ENCODE assay signal across 30 cellular contexts in the genomic region with DNA sequence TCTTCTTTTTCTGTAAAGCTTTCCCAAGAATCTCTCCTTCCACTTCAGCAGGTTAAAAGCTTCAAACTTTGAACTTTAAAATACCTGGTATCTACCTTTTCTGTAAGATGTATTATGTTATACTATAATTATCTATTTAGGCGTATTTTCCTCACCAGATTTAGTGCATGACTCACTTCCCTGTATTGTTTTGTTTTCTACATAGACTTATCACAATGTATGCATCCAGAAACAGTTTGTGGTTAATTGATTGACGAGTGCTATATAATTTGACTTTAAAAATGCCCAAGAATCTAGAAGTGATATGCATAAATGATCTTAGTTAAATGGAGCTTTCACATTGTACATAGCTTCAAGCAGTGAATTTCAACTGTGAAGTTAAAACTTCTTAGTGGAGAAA.
"Had no signal": no experiment of that assay in that cellular context is flagged by ENCODE, and none has a peak within 500 bp of the region (broad histone marks: within the 10 kb centered on the region; RNA-seq: fewer than 3 reads in every experiment).

No MANE protein-coding gene starts in this region.

- H3K4me2 ChIP-seq: SK-N-SH had no signal

- H3K9me2 ChIP-seq: SK-N-SH had no signal

- DNase-seq: activated CD4-positive, alpha-beta T cell treated with anti-CD3 and anti-CD28 coated beads for 4 hours; activated CD8-positive, alpha-beta memory T cell treated with anti-CD3 and anti-CD28 coated beads, Interleukin-2, amount 50 U/mL, for 4 hours; activated CD8-positive, alpha-beta T cell treated with anti-CD3 and anti-CD28 coated beads for 36 hours; activated naive CD4-positive, alpha-beta T cell treated with anti-CD3 and anti-CD28 coated beads, Interleukin-2, amount 50 U/mL, for 16 hours; activated naive CD8-positive, alpha-beta T cell treated with anti-CD3 and anti-CD28 coated beads, Interleukin-2, amount 10 ng/mL, durations not matched to agents 7 days and 5 days; activated T-cell treated with anti-CD3 and anti-CD28 coated beads, Interleukin-2, amount 50 U/mL, for 72 hours; brain microvascular endothelial cell; caudate nucleus; KG1; MV-4-11; NCI-H1092 treated with DMSO at 0.1 percent for 48 hours; NCI-H1417 treated with DMSO at 0.1 percent for 48 hours; NCI-H1694; NCI-H2029; NCI-H2107; NCI-H345; NCI-H510A; NCI-H526 treated with DMSO at 0.1 percent for 48 hours; NK-92 treated with Interleukin-12 subunit alpha and Interleukin-12 subunit beta, amount 100 ng/mL, for 24 hours; OCI-M1; Peyer's patch; Right ventricle myocardium superior; SJCRH30; SK-N-SH; SW 1271 had no signal

- H3K27ac ChIP-seq: ascending aorta, brain microvascular endothelial cell, Peyer's patch, RWPE1, SJCRH30 had no signal

- H3K4me1 ChIP-seq: ascending aorta, Peyer's patch, SJCRH30 had no signal

- H3K27me3 ChIP-seq: ascending aorta, brain microvascular endothelial cell, Peyer's patch, SJCRH30 had no signal

- H3K9me3 ChIP-seq: ascending aorta, Peyer's patch, SJCRH30, SK-N-SH had no signal

- H3K27me3 Mint-ChIP-seq: activated CD8-positive, alpha-beta T cell treated with anti-CD3 and anti-CD28 coated beads for 36 hours; activated naive CD8-positive, alpha-beta T cell treated with anti-CD3 and anti-CD28 coated beads, Interleukin-2, amount 10 ng/mL, durations not matched to agents 7 days and 5 days had no signal

- H3K27ac Mint-ChIP-seq: activated CD8-positive, alpha-beta T cell treated with anti-CD3 and anti-CD28 coated beads for 36 hours; activated naive CD8-positive, alpha-beta T cell treated with anti-CD3 and anti-CD28 coated beads, Interleukin-2, amount 10 ng/mL, durations not matched to agents 7 days and 5 days; activated T-cell treated with anti-CD3 and anti-CD28 coated beads, Interleukin-2, amount 50 U/mL, for 72 hours; activated T-helper 2 cell treated with anti-CD3 and anti-CD28 coated beads, Interferon-gamma antibody, Interleukin-2, Interleukin-4, amounts not matched to agents 10 μg/mL and 5 μg/mL and 100 μg/mL, durations not matched to agents 14 hours and 24 hours and 36 hours; T-helper 2 cell treated with Interferon-gamma antibody and Interleukin-4, amounts not matched to agents 5 μg/mL and 100 μg/mL, for 36 hours had no signal

- H3K4me1 Mint-ChIP-seq: activated naive CD8-positive, alpha-beta T cell treated with anti-CD3 and anti-CD28 coated beads, Interleukin-2, amount 10 ng/mL, durations not matched to agents 7 days and 5 days had no signal

- H3K4me3 ChIP-seq: ascending aorta, Peyer's patch, SJCRH30 had no signal

- ATAC-seq: activated CD4-positive, CD25-positive, alpha-beta regulatory T cell treated with anti-CD3 and anti-CD28 coated beads, Interleukin-2, amount 50 U/mL, for 24 hours; activated CD8-positive, alpha-beta T cell treated with anti-CD3 and anti-CD28 coated beads for 36 hours; activated T-cell treated with anti-CD3 and anti-CD28 coated beads, Interleukin-2, amount 50 U/mL, for 72 hours had no signal

- H3K36me3 Mint-ChIP-seq: activated naive CD8-positive, alpha-beta T cell treated with anti-CD3 and anti-CD28 coated beads, Interleukin-2, amount 10 ng/mL, durations not matched to agents 7 days and 5 days had no signal

- H3K4me3 Mint-ChIP-seq: activated CD8-positive, alpha-beta T cell treated with anti-CD3 and anti-CD28 coated beads for 36 hours; activated naive CD8-positive, alpha-beta T cell treated with anti-CD3 and anti-CD28 coated beads, Interleukin-2, amount 10 ng/mL, durations not matched to agents 7 days and 5 days; activated T-cell treated with anti-CD3 and anti-CD28 coated beads, Interleukin-2, amount 50 U/mL, for 72 hours; T-helper 2 cell treated with Interferon-gamma antibody and Interleukin-4, amounts not matched to agents 5 μg/mL and 100 μg/mL, for 36 hours had no signal

- H3K36me3 ChIP-seq: ascending aorta, brain microvascular endothelial cell, Peyer's patch, SJCRH30 had no signal

- H3K9ac ChIP-seq: SK-N-SH had no signal
